Comparison of ENCODE assay signal across 1 cellular context in genomic region chr5:91383027-91383955, GRCh38.
A peak's percentile ranks its signal among the peaks of the same experiment; 100 is the strongest.
TF ChIP-seq lines count a peak whose summit lies in the region.

ARRDC3 (minus strand) TSS chr5:91383317; CDS start chr5:91383092, 225 bp downstream.

TF ChIP-seq in K562, 482 proteins besides CTCF, POLR2A, EP300 and RAD21 (continued from another document and continues in another):
- TF ChIP-seq ZMIZ1 (IDR thresholded peaks at IDR 0.05; ENCODE audit: low read depth in 2 of 2, low read length in 2 of 2) (peak in 1 of 2 experiments; percentile 89; a peak in 2 of 4 replicates), NBN (IDR thresholded peaks at IDR 0.05; ENCODE audit: low read depth) (peak; percentile 56), BHLHE40 (IDR thresholded peaks at IDR 0.05; ENCODE audit: low read length) (peak; percentile 27; the same call in 1 of the 2 replicates), ARID1B (IDR thresholded peaks at IDR 0.05) (0 out of 2 replicates have a peak, but pooled peaks have one; percentile 36), ELF1 (tag; IDR thresholded peaks at IDR 0.05) (no peak; the same call in 1 of the 2 replicates), POU5F1 (IDR thresholded peaks at IDR 0.05; ENCODE audit: borderline replicate concordance, low read depth, low read length, partially characterized antibody) (peak; percentile 62), ZHX1 (conservative IDR thresholded peaks at IDR 0.05; ENCODE audit: low read length) (no peak; the same call in 1 of the 2 replicates), ZC3H8 (IDR thresholded peaks at IDR 0.05) (no peak), CCNT2 (IDR thresholded peaks at IDR 0.05; ENCODE audit: borderline replicate concordance, extremely low read depth, insufficient read length, low read depth, low read length) (peak; percentile 97), ZNF668 (CRISPR knock-in tag; IDR thresholded peaks at IDR 0.05) (peak; percentile 64; the same call in 1 of the 2 replicates), ZNF324 (CRISPR knock-in tag; IDR thresholded peaks at IDR 0.05) (no peak), MTA2 (IDR thresholded peaks at IDR 0.05; ENCODE audit: low read depth) (no peak), HSF4 (CRISPR knock-in tag; IDR thresholded peaks at IDR 0.05; ENCODE audit: borderline replicate concordance) (no peak), MYC (IDR thresholded peaks at IDR 0.05; ENCODE audit: low read depth, low read length) (peak; percentile 72), MYC (CRISPR knock-in tag; IDR thresholded peaks at IDR 0.05; ENCODE audit: borderline replicate concordance, low read depth) (no peak), KAT2B (IDR thresholded peaks at IDR 0.05; ENCODE audit: low read depth, low read length) (no peak), FOXA3 (CRISPR knock-in tag; conservative IDR thresholded peaks at IDR 0.05 in 1 of 2, IDR thresholded peaks at IDR 0.05 in 1 of 2) (no peak), MLLT1 (IDR thresholded peaks at IDR 0.05) (peak; percentile 97), ZNF644 (tag; IDR thresholded peaks at IDR 0.05; ENCODE audit: low read depth) (peak; percentile 63; the same call in 1 of the 2 replicates), CHD2 (IDR thresholded peaks at IDR 0.05; ENCODE audit: low read depth, low read length) (no peak), HCFC1 (IDR thresholded peaks at IDR 0.05; ENCODE audit: low read depth, low read length) (no peak; the same call in 1 of the 2 replicates), HBP1 (CRISPR knock-in tag; IDR thresholded peaks at IDR 0.05) (peak; percentile 86), RFX1 (IDR thresholded peaks at IDR 0.05) (no peak), NEUROD1 (IDR thresholded peaks at IDR 0.05; ENCODE audit: borderline replicate concordance, low read depth, low read length, partially characterized antibody) (peak; percentile 58), ZNF79 (CRISPR knock-in tag; IDR thresholded peaks at IDR 0.05; ENCODE audit: low read depth) (no peak), GABPA (tag; conservative IDR thresholded peaks at IDR 0.05; ENCODE audit: low read depth) (peak; percentile 26; the same call in 1 of the 2 replicates), TFE3 (CRISPR knock-in tag; IDR thresholded peaks at IDR 0.05) (no peak), SIX5 (IDR thresholded peaks at IDR 0.05; ENCODE audit: borderline replicate concordance in 1 of 2, insufficient read depth in 1 of 2, low read depth in 1 of 2, low read length in 2 of 2) (no peak), C11orf30 (IDR thresholded peaks at IDR 0.05; ENCODE audit: low read depth) (no peak), ELK1 (CRISPR knock-in tag; IDR thresholded peaks at IDR 0.05) (no peak), HDAC6 (IDR thresholded peaks at IDR 0.05; ENCODE audit: low read depth, low read length) (no peak), ZNF212 (CRISPR knock-in tag; IDR thresholded peaks at IDR 0.05) (no peak), MECOM (CRISPR knock-in tag; IDR thresholded peaks at IDR 0.05) (no peak), HOMEZ (CRISPR knock-in tag; IDR thresholded peaks at IDR 0.05) (0 out of 2 replicates have a peak, but pooled peaks have one; percentile 37)
- TF ChIP-seq, protein P1, sequence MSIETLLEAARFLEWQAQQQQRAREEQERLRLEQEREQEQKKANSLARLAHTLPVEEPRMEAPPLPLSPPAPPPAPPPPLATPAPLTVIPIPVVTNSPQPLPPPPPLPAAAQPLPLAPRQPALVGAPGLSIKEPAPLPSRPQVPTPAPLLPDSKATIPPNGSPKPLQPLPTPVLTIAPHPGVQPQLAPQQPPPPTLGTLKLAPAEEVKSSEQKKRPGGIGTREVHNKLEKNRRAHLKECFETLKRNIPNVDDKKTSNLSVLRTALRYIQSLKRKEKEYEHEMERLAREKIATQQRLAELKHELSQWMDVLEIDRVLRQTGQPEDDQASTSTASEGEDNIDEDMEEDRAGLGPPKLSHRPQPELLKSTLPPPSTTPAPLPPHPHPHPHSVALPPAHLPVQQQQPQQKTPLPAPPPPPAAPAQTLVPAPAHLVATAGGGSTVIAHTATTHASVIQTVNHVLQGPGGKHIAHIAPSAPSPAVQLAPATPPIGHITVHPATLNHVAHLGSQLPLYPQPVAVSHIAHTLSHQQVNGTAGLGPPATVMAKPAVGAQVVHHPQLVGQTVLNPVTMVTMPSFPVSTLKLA (conservative IDR thresholded peaks at IDR 0.05): peak; percentile 47 to 64; a peak in 2 of 4 replicates
- TF ChIP-seq, protein P2, sequence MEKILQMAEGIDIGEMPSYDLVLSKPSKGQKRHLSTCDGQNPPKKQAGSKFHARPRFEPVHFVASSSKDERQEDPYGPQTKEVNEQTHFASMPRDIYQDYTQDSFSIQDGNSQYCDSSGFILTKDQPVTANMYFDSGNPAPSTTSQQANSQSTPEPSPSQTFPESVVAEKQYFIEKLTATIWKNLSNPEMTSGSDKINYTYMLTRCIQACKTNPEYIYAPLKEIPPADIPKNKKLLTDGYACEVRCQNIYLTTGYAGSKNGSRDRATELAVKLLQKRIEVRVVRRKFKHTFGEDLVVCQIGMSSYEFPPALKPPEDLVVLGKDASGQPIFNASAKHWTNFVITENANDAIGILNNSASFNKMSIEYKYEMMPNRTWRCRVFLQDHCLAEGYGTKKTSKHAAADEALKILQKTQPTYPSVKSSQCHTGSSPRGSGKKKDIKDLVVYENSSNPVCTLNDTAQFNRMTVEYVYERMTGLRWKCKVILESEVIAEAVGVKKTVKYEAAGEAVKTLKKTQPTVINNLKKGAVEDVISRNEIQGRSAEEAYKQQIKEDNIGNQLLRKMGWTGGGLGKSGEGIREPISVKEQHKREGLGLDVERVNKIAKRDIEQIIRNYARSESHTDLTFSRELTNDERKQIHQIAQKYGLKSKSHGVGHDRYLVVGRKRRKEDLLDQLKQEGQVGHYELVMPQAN (IDR thresholded peaks at IDR 0.05; ENCODE audit: borderline replicate concordance): peak; percentile 25; the same call in 1 of the 2 replicates
- TF ChIP-seq, protein P3, sequence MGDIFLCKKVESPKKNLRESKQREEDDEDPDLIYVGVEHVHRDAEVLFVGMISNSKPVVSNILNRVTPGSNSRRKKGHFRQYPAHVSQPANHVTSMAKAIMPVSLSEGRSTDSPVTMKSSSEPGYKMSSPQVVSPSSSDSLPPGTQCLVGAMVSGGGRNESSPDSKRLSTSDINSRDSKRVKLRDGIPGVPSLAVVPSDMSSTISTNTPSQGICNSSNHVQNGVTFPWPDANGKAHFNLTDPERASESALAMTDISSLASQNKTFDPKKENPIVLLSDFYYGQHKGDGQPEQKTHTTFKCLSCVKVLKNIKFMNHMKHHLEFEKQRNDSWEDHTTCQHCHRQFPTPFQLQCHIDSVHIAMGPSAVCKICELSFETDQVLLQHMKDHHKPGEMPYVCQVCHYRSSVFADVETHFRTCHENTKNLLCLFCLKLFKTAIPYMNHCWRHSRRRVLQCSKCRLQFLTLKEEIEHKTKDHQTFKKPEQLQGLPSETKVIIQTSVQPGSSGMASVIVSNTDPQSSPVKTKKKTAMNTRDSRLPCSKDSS (IDR thresholded peaks at IDR 0.05; ENCODE audit: low read depth, partially characterized antibody): no peak
- TF ChIP-seq, protein P4, sequence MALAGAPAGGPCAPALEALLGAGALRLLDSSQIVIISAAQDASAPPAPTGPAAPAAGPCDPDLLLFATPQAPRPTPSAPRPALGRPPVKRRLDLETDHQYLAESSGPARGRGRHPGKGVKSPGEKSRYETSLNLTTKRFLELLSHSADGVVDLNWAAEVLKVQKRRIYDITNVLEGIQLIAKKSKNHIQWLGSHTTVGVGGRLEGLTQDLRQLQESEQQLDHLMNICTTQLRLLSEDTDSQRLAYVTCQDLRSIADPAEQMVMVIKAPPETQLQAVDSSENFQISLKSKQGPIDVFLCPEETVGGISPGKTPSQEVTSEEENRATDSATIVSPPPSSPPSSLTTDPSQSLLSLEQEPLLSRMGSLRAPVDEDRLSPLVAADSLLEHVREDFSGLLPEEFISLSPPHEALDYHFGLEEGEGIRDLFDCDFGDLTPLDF (CRISPR knock-in tag; IDR thresholded peaks at IDR 0.05): peak; percentile 34; the same call in 1 of the 2 replicates
